Comparison of ENCODE assay signal across 3 cellular contexts in genomic region chr1:148738667-148739066, GRCh38. TPM values are rescaled to one million over a fixed set of nuclear protein-coding genes. Genes with fewer than 3 reads are reported as not detected.
"Had no signal": no experiment of that assay in that cellular context is flagged by ENCODE, and none has a peak within 500 bp of the region (broad histone marks: within the 10 kb centered on the region; RNA-seq: fewer than 3 reads in every experiment).

No MANE protein-coding gene starts in this region.

RNA-seq across cellular contexts. Expression of gene NUDT4B, which starts 9.9 kb away (rescaled TPM):
- total RNA-seq: chondrocyte, endothelial cell of umbilical vein, esophagus mucosa had no signal
